Comparison of ENCODE assay signal across 31 cellular contexts in the genomic region with DNA sequence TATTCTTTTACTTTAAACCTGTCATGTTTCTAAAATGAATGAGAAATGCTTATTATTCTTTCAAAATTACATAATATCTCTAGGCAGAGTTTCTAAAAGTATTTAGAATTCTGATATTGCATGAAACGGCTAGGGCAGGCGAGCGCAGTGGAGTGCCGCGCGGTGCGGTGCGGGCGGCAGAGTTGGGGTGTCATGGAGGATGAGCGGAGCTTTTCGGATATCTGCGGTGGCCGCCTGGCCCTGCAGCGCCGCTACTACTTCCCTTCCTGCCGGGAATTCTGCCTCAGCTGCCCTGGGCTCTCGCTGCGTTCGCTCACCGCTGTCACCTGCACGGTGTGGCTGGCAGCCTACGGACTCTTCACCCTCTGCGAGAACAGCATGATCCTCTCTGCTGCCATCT.
"Had no signal": no experiment of that assay in that cellular context is flagged by ENCODE, and none has a peak within 500 bp of the region (broad histone marks: within the 10 kb centered on the region; RNA-seq: fewer than 3 reads in every experiment).

No MANE protein-coding gene starts in this region.

- H3K27me3 Mint-ChIP-seq: activated CD4-positive, alpha-beta memory T cell treated with anti-CD3 and anti-CD28 coated beads, Interleukin-2, amount 10 ng/mL, durations not matched to agents 7 days and 5 days; activated CD4-positive, alpha-beta T cell treated with anti-CD3 and anti-CD28 coated beads, Interleukin-2, amount 10 ng/mL, durations not matched to agents 7 days and 5 days; activated naive CD4-positive, alpha-beta T cell treated with anti-CD3 and anti-CD28 coated beads, Interleukin-2, amount 50 U/mL, for 24 hours; activated naive CD8-positive, alpha-beta T cell treated with anti-CD3 and anti-CD28 coated beads for 36 hours; activated naive CD8-positive, alpha-beta T cell treated with anti-CD3 and anti-CD28 coated beads, Interleukin-2, amount 50 U/mL, for 24 hours; activated T-cell treated with anti-CD3 and anti-CD28 coated beads, Interleukin-2, amount 50 U/mL, for 24 hours; brain; central memory CD8-positive, alpha-beta T cell had no signal

- H3K4me3 ChIP-seq: adrenal gland, ascending aorta, breast epithelium, colonic mucosa, esophagus squamous epithelium, gastroesophageal sphincter, heart right ventricle had no signal

- H3K4me1 Mint-ChIP-seq: brain; central memory CD8-positive, alpha-beta T cell; WTC11 had no signal

- DNase-seq: activated CD4-positive, alpha-beta memory T cell treated with anti-CD3 and anti-CD28 coated beads, Interleukin-2, amount 10 ng/mL, durations not matched to agents 7 days and 5 days; activated CD4-positive, alpha-beta T cell treated with anti-CD3 and anti-CD28 coated beads for 1 hour; activated CD4-positive, alpha-beta T cell treated with anti-CD3 and anti-CD28 coated beads for 4 hours; activated CD4-positive, alpha-beta T cell treated with anti-CD3 and anti-CD28 coated beads, Interleukin-2, amount 10 ng/mL, durations not matched to agents 7 days and 5 days; activated CD4-positive, alpha-beta T cell treated with anti-CD3 and anti-CD28 coated beads, Interleukin-2, amount 50 U/mL, for 4 hours; activated CD8-positive, alpha-beta memory T cell treated with anti-CD3 and anti-CD28 coated beads, Interleukin-2, amount 50 U/mL, for 48 hours; activated gamma-delta T cell; activated naive CD4-positive, alpha-beta T cell; activated naive CD8-positive, alpha-beta T cell treated with anti-CD3 and anti-CD28 coated beads for 36 hours; activated naive CD8-positive, alpha-beta T cell treated with anti-CD3 and anti-CD28 coated beads, Interleukin-2, amount 50 U/mL, for 24 hours; activated T-cell treated with anti-CD3 and anti-CD28 coated beads for 4 hours; activated T-cell treated with anti-CD3 and anti-CD28 coated beads, Interleukin-2, amount 50 U/mL, for 24 hours; activated T-cell treated with anti-CD3 and anti-CD28 coated beads, Interleukin-2, amount 50 U/mL, for 72 hours; adrenal gland; colonic mucosa; effector CD8-positive, alpha-beta T cell; esophagus squamous epithelium; foreskin melanocyte; heart right ventricle; T-helper 2 cell had no signal

- H3K9me3 Mint-ChIP-seq: activated CD4-positive, alpha-beta memory T cell treated with anti-CD3 and anti-CD28 coated beads, Interleukin-2, amount 10 ng/mL, durations not matched to agents 7 days and 5 days; activated CD4-positive, alpha-beta T cell treated with anti-CD3 and anti-CD28 coated beads, Interleukin-2, amount 10 ng/mL, durations not matched to agents 7 days and 5 days; activated naive CD4-positive, alpha-beta T cell treated with anti-CD3 and anti-CD28 coated beads, Interleukin-2, amount 50 U/mL, for 24 hours; activated naive CD8-positive, alpha-beta T cell treated with anti-CD3 and anti-CD28 coated beads for 36 hours; activated naive CD8-positive, alpha-beta T cell treated with anti-CD3 and anti-CD28 coated beads, Interleukin-2, amount 50 U/mL, for 24 hours; activated T-cell treated with anti-CD3 and anti-CD28 coated beads, Interleukin-2, amount 50 U/mL, for 24 hours; activated T-cell treated with anti-CD3 and anti-CD28 coated beads, Interleukin-2, amount 50 U/mL, for 72 hours; brain; central memory CD8-positive, alpha-beta T cell; WTC11 had no signal

- H3K4me1 ChIP-seq: adrenal gland, ascending aorta, breast epithelium, colonic mucosa, esophagus squamous epithelium, gastroesophageal sphincter, heart right ventricle had no signal

- H3K27ac Mint-ChIP-seq: activated CD4-positive, alpha-beta memory T cell treated with anti-CD3 and anti-CD28 coated beads, Interleukin-2, amount 10 ng/mL, durations not matched to agents 7 days and 5 days; activated CD4-positive, alpha-beta T cell treated with anti-CD3 and anti-CD28 coated beads, Interleukin-2, amount 10 ng/mL, durations not matched to agents 7 days and 5 days; activated naive CD4-positive, alpha-beta T cell treated with anti-CD3 and anti-CD28 coated beads, Interleukin-2, amount 50 U/mL, for 24 hours; activated naive CD8-positive, alpha-beta T cell treated with anti-CD3 and anti-CD28 coated beads for 36 hours; activated naive CD8-positive, alpha-beta T cell treated with anti-CD3 and anti-CD28 coated beads, Interleukin-2, amount 50 U/mL, for 24 hours; activated T-cell treated with anti-CD3 and anti-CD28 coated beads, Interleukin-2, amount 50 U/mL, for 24 hours; activated T-cell treated with anti-CD3 and anti-CD28 coated beads, Interleukin-2, amount 50 U/mL, for 72 hours; brain; WTC11 had no signal

- H3K9me3 ChIP-seq: adrenal gland, ascending aorta, breast epithelium, colonic mucosa, esophagus squamous epithelium, gastroesophageal sphincter, heart right ventricle had no signal

- ATAC-seq: activated naive CD8-positive, alpha-beta T cell treated with anti-CD3 and anti-CD28 coated beads, Interleukin-2, amount 50 U/mL, for 24 hours; activated T-cell treated with anti-CD3 and anti-CD28 coated beads, Interleukin-2, amount 50 U/mL, for 72 hours; gastroesophageal sphincter; heart right ventricle; WTC11 had no signal

- H3K4me3 Mint-ChIP-seq: activated CD4-positive, alpha-beta memory T cell treated with anti-CD3 and anti-CD28 coated beads, Interleukin-2, amount 10 ng/mL, durations not matched to agents 7 days and 5 days; activated CD4-positive, alpha-beta T cell treated with anti-CD3 and anti-CD28 coated beads, Interleukin-2, amount 10 ng/mL, durations not matched to agents 7 days and 5 days; activated naive CD4-positive, alpha-beta T cell treated with anti-CD3 and anti-CD28 coated beads, Interleukin-2, amount 50 U/mL, for 24 hours; activated naive CD8-positive, alpha-beta T cell treated with anti-CD3 and anti-CD28 coated beads for 36 hours; activated naive CD8-positive, alpha-beta T cell treated with anti-CD3 and anti-CD28 coated beads, Interleukin-2, amount 50 U/mL, for 24 hours; activated T-cell treated with anti-CD3 and anti-CD28 coated beads, Interleukin-2, amount 50 U/mL, for 24 hours; activated T-cell treated with anti-CD3 and anti-CD28 coated beads, Interleukin-2, amount 50 U/mL, for 72 hours; brain; central memory CD8-positive, alpha-beta T cell; WTC11 had no signal

- FAIRE-seq: endometrium, endothelial cell of umbilical vein had no signal

- H3K27me3 ChIP-seq: adrenal gland, ascending aorta, breast epithelium, colonic mucosa, esophagus squamous epithelium, gastroesophageal sphincter, heart right ventricle had no signal

- H3K27ac ChIP-seq: adrenal gland, ascending aorta, breast epithelium, colonic mucosa, epithelial cell of prostate, esophagus squamous epithelium, gastroesophageal sphincter, heart right ventricle, VCaP had no signal
